In the genomic region with DNA sequence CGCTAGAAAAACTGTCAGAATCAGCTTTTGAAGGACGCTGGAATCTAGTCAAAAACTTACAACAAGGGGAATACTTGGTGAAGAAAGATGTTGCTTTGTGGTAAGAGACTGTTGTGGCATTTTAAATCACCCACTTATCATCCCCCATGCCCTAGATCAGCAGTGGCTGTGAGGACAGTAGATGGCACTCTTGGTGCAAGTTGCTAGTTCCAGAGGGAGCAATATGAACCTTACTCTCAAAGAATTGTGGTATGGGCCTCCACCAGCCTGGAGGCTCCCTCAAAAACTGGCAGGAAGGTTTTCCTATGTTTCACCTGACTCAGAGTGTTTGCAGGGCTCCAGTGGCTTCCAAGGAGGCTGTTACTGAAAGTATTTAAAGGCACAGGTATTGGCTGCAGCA, we compare ENCODE assay signal across 8 cellular contexts. TPM values are rescaled to one million over a fixed set of nuclear protein-coding genes. Genes with fewer than 3 reads are reported as not detected.
DNase-seq lines count a peak whose midpoint lies in the region; ATAC-seq, FAIRE-seq and TF ChIP-seq lines count a peak whose summit lies in the region.

No MANE protein-coding gene starts in this region.

- ATAC-seq in GM18909 (IDR thresholded peaks at IDR 0.05; ENCODE audit: poor library complexity, unreplicated experiment) (peak; percentile 64), upper lobe of left lung (ENCODE audit: low FRiP score in 2 of 2) (peak in 1 of 2 donors; percentile 78), HG03175 (IDR thresholded peaks at IDR 0.05; ENCODE audit: unreplicated experiment) (no peak)

- WGBS in mammary epithelial cell (ENCODE audit: low coverage, missing lambda C conversion rate) = 85% methylated on average over 2 of the region's 2 CpGs
- 30 to 43% methylated on average over 2 of the region's 2 CpGs for WGBS in upper lobe of left lung, 2 donors

- H3K36me3 ChIP-seq in BE2C (no peaks in the 10 kb centered on the region), mammary epithelial cell (ENCODE audit: insufficient read depth, low read length) (no peaks in the 10 kb centered on the region), kidney (ENCODE audit: control insufficient read depth in 1 of 2, insufficient read depth in 2 of 2, low read length in 2 of 2) (no peaks in the 10 kb centered on the region), upper lobe of left lung (no peaks in the 10 kb centered on the region)

- H4K20me1 ChIP-seq in mammary epithelial cell (ENCODE audit: insufficient read depth, low read length) = no peaks in the 10 kb centered on the region

- H2AFZ ChIP-seq in mammary epithelial cell (ENCODE audit: low read depth, low read length) = no peak overlapping the region

- DNase-seq in BE2C (peak; percentile 8), NCI-H526 treated with DMSO at 0.1 percent for 48 hours (lab: John Stamatoyannopoulos, UW) (peak; percentile 7), mammary epithelial cell (peak; percentile 46), kidney (no peak), upper lobe of left lung (no peak), NCI-H1048 (lab: John Stamatoyannopoulos, UW) (no peak)

- H3K9me3 ChIP-seq in BE2C = no peaks in the 10 kb centered on the region
- H3K9me3 ChIP-seq in mammary epithelial cell (replicated peaks; ENCODE audit: insufficient read depth, low read length) = no peaks in the 10 kb centered on the region
- no peaks in the 10 kb centered on the region for H3K9me3 ChIP-seq in kidney (ENCODE audit: control insufficient read depth in 1 of 2, low read length in 2 of 2)
- no peaks in the 10 kb centered on the region for H3K9me3 ChIP-seq in upper lobe of left lung

- TF ChIP-seq POLR2A in upper lobe of left lung (IDR thresholded peaks at IDR 0.05) = no peak

- no peaks in the 10 kb centered on the region for H3K79me2 ChIP-seq in mammary epithelial cell (ENCODE audit: insufficient read depth, low read length)

- no peak overlapping the region for H3K4me2 ChIP-seq in mammary epithelial cell (ENCODE audit: insufficient read depth, low read depth, low read length)

- no peak for TF ChIP-seq EP300 in upper lobe of left lung (IDR thresholded peaks at IDR 0.05)

- in situ Hi-C loops in mammary epithelial cell (cut with MboI; ENCODE audit: low sequenced_read_pairs in 2 of 2) = loop anchor here (10.0 to 25.0 kb wide), 3 partner anchors 71 to 161 kb away; no protein-coding TSS in a partner anchor

- no TSS peak for BruUV-seq in mammary epithelial cell (replicated peaks; lab: Mats Ljungman, UMichigan)

- no peaks in the 10 kb centered on the region for H3K27me3 ChIP-seq in BE2C
- no peaks in the 10 kb centered on the region for H3K27me3 ChIP-seq in mammary epithelial cell (ENCODE audit: insufficient read depth, low read length)
- H3K27me3 ChIP-seq in upper lobe of left lung = no peaks in the 10 kb centered on the region

- FAIRE-seq in kidney (lab: Jason Lieb, UNC) = no peak

- CTCF ChIA-PET in mammary epithelial cell (lab: Charles Lee; ENCODE audit: low non-redundant PET) = interaction anchor here (0.6 kb wide), 2 partner anchors 91 to 151 kb away, joined by 3 to 21 read pairs; no protein-coding TSS in a partner anchor

- intact Hi-C loops in mammary epithelial cell (cut with micrococcal nuclease) = loop anchor here (1.0 to 2.0 kb wide), 6 partner anchors 40 to 167 kb away; no protein-coding TSS in a partner anchor
- intact Hi-C loops in kidney (cut with DNase I) = loop anchor here (10.0 kb wide), 1 partner anchor 161 kb away; no protein-coding TSS in a partner anchor

- H3K9ac ChIP-seq in mammary epithelial cell (ENCODE audit: insufficient read depth, low read length) (no peak overlapping the region), kidney (ENCODE audit: low read length in 2 of 2) (no peak overlapping the region)

- no peak overlapping the region for H3K27ac ChIP-seq in mammary epithelial cell (ENCODE audit: insufficient read depth, low read depth, low read length)
- H3K27ac ChIP-seq in kidney (ENCODE audit: low read depth in 2 of 2, low read length in 2 of 2) = no peak overlapping the region
- H3K27ac ChIP-seq in upper lobe of left lung = no peak overlapping the region

- peak; percentile 48 for TF ChIP-seq CTCF in BE2C (IDR thresholded peaks at IDR 0.05; ENCODE audit: low read depth, low read length)
- peak; percentile 51 to 73 for TF ChIP-seq CTCF in mammary epithelial cell (conservative IDR thresholded peaks at IDR 0.05 in 1 of 2, IDR thresholded peaks at IDR 0.05 in 1 of 2; ENCODE audit: extremely low read depth in 1 of 2, insufficient read depth in 1 of 2, low read depth in 1 of 2, low read length in 2 of 2)
- TF ChIP-seq CTCF in kidney (IDR thresholded peaks at IDR 0.05; ENCODE audit: borderline replicate concordance, extremely low read depth, insufficient read depth) = peak; percentile 48
- peak in 5 of 6 experiments; percentile 8 to 30 (median 19) for TF ChIP-seq CTCF in upper lobe of left lung (IDR thresholded peaks at IDR 0.05)

- dilution Hi-C loops in mammary epithelial cell (cut with HindIII; ENCODE audit: low sequenced_read_pairs) = no loop called here

- H3K4me1 ChIP-seq in BE2C (no peaks in the 10 kb centered on the region), mammary epithelial cell (ENCODE audit: insufficient read depth, low read length) (no peaks in the 10 kb centered on the region), kidney (ENCODE audit: control insufficient read depth in 1 of 2, insufficient read depth in 1 of 2, low read depth in 1 of 2, low read length in 2 of 2) (no peaks in the 10 kb centered on the region), upper lobe of left lung (no peaks in the 10 kb centered on the region)

- H3K4me3 ChIP-seq in BE2C (ENCODE audit: low read depth, low read length) (no peak overlapping the region), mammary epithelial cell (replicated peaks in 1 of 3; ENCODE audit: insufficient read depth in 1 of 3, low read depth in 2 of 3, low read length in 3 of 3) (no peak overlapping the region), kidney (ENCODE audit: low read length in 2 of 2) (no peak overlapping the region), upper lobe of left lung (no peak overlapping the region)

RNA-seq across cellular contexts. Expression of a gene that starts 37.7 kb away (rescaled TPM):
- polyA plus RNA-seq in BE2C (2012; ENCODE audit: insufficient read depth, insufficient read length, low read depth) = 2.8 TPM
- total RNA-seq in mammary epithelial cell (10 to 100 TPM; 16.2 to 45.4 TPM), kidney (13.8 TPM), upper lobe of left lung (10 to 100 TPM in 1 of 6 donors, 1 to 10 TPM in 5; 2.0 to 10.7 (median 4.8) TPM)
- polyA plus RNA-seq in mammary epithelial cell (39.1 TPM), kidney (ENCODE audit: insufficient read depth, low read depth, low replicate concordance) (17.2 TPM)
- 74.5 TPM for polyA minus RNA-seq in mammary epithelial cell

Comparison
In these comparisons a context has a peak if more than half of its experiments do, and no peak if none do; other contexts are left out.
1. DNase-seq: peak in BE2C (single experiment), NCI-H526 treated with DMSO at 0.1 percent for 48 hours (single experiment) and mammary epithelial cell (single experiment); none in kidney (single experiment), upper lobe of left lung (0 of 2) and NCI-H1048 (single experiment).
2. Peak in every context shown above with its lines, with median percentiles within 50 percentile points of each other: CTCF ChIP-seq.